ENCODE assay signal across 15 cellular contexts in genomic region chr1:167707942-167708341, GRCh38. TPM values are rescaled to one million over a fixed set of nuclear protein-coding genes. Genes with fewer than 3 reads are reported as not detected.
A peak's percentile ranks its signal among the peaks of the same experiment; 100 is the strongest.
DNase-seq lines count a peak whose midpoint lies in the region; ATAC-seq and TF ChIP-seq lines count a peak whose summit lies in the region.
"Had no signal": no experiment of that assay in that cellular context is flagged by ENCODE, and none has a peak within 500 bp of the region (broad histone marks: within the 10 kb centered on the region; RNA-seq: fewer than 3 reads in every experiment).

No MANE protein-coding gene starts in this region.

- H3K27ac Mint-ChIP-seq in activated naive CD4-positive, alpha-beta T cell treated with anti-CD3 and anti-CD28 coated beads for 36 hours = peak overlapping the region; percentile 47
- peak overlapping the region; percentile 70 to 90 for H3K27ac Mint-ChIP-seq in effector memory CD8-positive, alpha-beta T cell
- H3K27ac Mint-ChIP-seq in stimulated activated memory B cell treated with anti-CD40 and anti-IgM and Interleukin-4, amounts not matched to agents 10 μg/mL and 1 μg/mL and 100 μg/mL, for 72 hours = peak overlapping the region; percentile 81

- peaks cover under 1% of the 10 kb centered on the region for H3K36me3 Mint-ChIP-seq in activated naive CD4-positive, alpha-beta T cell treated with anti-CD3 and anti-CD28 coated beads for 36 hours (ENCODE audit: low read depth)
- H3K36me3 Mint-ChIP-seq in effector memory CD8-positive, alpha-beta T cell (ENCODE audit: insufficient read depth) = peaks cover 36% of the 10 kb centered on the region
- peaks cover 26% of the 10 kb centered on the region for H3K36me3 Mint-ChIP-seq in stimulated activated memory B cell treated with anti-CD40 and anti-IgM and Interleukin-4, amounts not matched to agents 10 μg/mL and 1 μg/mL and 100 μg/mL, for 72 hours

- H3K9me3 ChIP-seq in PC-3 (ENCODE audit: low read length) = no peaks in the 10 kb centered on the region
- H3K9me3 ChIP-seq: SJCRH30 had no signal

- no peaks in the 10 kb centered on the region for H3K36me3 ChIP-seq in PC-3 (ENCODE audit: low read depth, low read length)
- H3K36me3 ChIP-seq: SJCRH30 had no signal

- DNase-seq in activated naive CD4-positive, alpha-beta T cell treated with anti-CD3 and anti-CD28 coated beads for 36 hours = peak; percentile 52
- no peak for DNase-seq in activated naive CD4-positive, alpha-beta T cell treated with Interleukin-2 at 50 U/mL for 16 hours
- DNase-seq in PC-3 = peak; percentile 35
- DNase-seq in effector memory CD8-positive, alpha-beta T cell = no peak
- no peak for DNase-seq in DMS79 (lab: John Stamatoyannopoulos, UW)
- DNase-seq in NCI-H1436 treated with DMSO at 0.1 percent for 48 hours (lab: John Stamatoyannopoulos, UW) = no peak
- DNase-seq: cortex of kidney, erythroblast, HCEC 1CT, NCI-H146, NCI-H446 treated with DMSO at 0.1 percent for 48 hours, T1000 had no signal

- TF ChIP-seq CTCF in PC-3 (conservative IDR thresholded peaks at IDR 0.05; ENCODE audit: low read depth, low read length) = no peak

- no peak overlapping the region for H3K4me3 Mint-ChIP-seq in activated naive CD4-positive, alpha-beta T cell treated with anti-CD3 and anti-CD28 coated beads for 36 hours
- H3K4me3 Mint-ChIP-seq in effector memory CD8-positive, alpha-beta T cell = no peak overlapping the region
- H3K4me3 Mint-ChIP-seq in stimulated activated memory B cell treated with anti-CD40 and anti-IgM and Interleukin-4, amounts not matched to agents 10 μg/mL and 1 μg/mL and 100 μg/mL, for 72 hours = no peak overlapping the region

- no peaks in the 10 kb centered on the region for H3K9me3 Mint-ChIP-seq in activated naive CD4-positive, alpha-beta T cell treated with anti-CD3 and anti-CD28 coated beads for 36 hours
- H3K9me3 Mint-ChIP-seq in effector memory CD8-positive, alpha-beta T cell = no peaks in the 10 kb centered on the region
- H3K9me3 Mint-ChIP-seq in stimulated activated memory B cell treated with anti-CD40 and anti-IgM and Interleukin-4, amounts not matched to agents 10 μg/mL and 1 μg/mL and 100 μg/mL, for 72 hours = no peaks in the 10 kb centered on the region

- peaks cover 24% of the 10 kb centered on the region for H3K4me1 Mint-ChIP-seq in activated naive CD4-positive, alpha-beta T cell treated with anti-CD3 and anti-CD28 coated beads for 36 hours (ENCODE audit: low read depth)
- H3K4me1 Mint-ChIP-seq in effector memory CD8-positive, alpha-beta T cell (ENCODE audit: low read depth in 2 of 2) = peaks cover 14 to 15% of the 10 kb centered on the region in 2 donors
- H3K4me1 Mint-ChIP-seq in stimulated activated memory B cell treated with anti-CD40 and anti-IgM and Interleukin-4, amounts not matched to agents 10 μg/mL and 1 μg/mL and 100 μg/mL, for 72 hours = peaks cover 65% of the 10 kb centered on the region

- H3K4me3 ChIP-seq in PC-3 (ENCODE audit: low read length) = no peak overlapping the region
- H3K4me3 ChIP-seq: SJCRH30 had no signal

- H2AFZ ChIP-seq in PC-3 (ENCODE audit: low read length) = no peak overlapping the region

- intact Hi-C loops in activated naive CD4-positive, alpha-beta T cell treated with anti-CD3 and anti-CD28 coated beads for 36 hours (cut with micrococcal nuclease) = no loop called here
- intact Hi-C loops in PC-3 (cut with micrococcal nuclease) = no loop called here

- H3K27me3 ChIP-seq in PC-3 (ENCODE audit: low read length) = peaks cover 34% of the 10 kb centered on the region
- H3K27me3 ChIP-seq: SJCRH30 had no signal

- POLR2A ChIA-PET in PC-3 (lab: Charles Lee; ENCODE audit: unreplicated experiment) = no interaction called here

- CTCF ChIA-PET in activated naive CD4-positive, alpha-beta T cell treated with anti-CD3 and anti-CD28 coated beads for 36 hours (lab: Charles Lee) = interaction anchor here (0.6 to 1.7 kb wide), 6 partner anchors 8 to 635 kb away, joined by 3 to 4 read pairs (median 3); partner anchors contain the start of gene CREG1
- CTCF ChIA-PET in PC-3 (lab: Charles Lee) = no interaction called here

- no peak overlapping the region for H3K27ac ChIP-seq in PC-3 (ENCODE audit: low read length)

- BruUV-seq in PC-3 (replicated peaks; lab: Mats Ljungman, UMichigan) = no TSS peak

- no peaks in the 10 kb centered on the region for H3K4me1 ChIP-seq in PC-3 (ENCODE audit: insufficient read depth, low read length)

- H3K4me2 ChIP-seq in PC-3 (ENCODE audit: low read length) = no peak overlapping the region

- H4K20me1 ChIP-seq in PC-3 (ENCODE audit: low read length) = no peaks in the 10 kb centered on the region

- no peaks in the 10 kb centered on the region for H3K27me3 Mint-ChIP-seq in activated naive CD4-positive, alpha-beta T cell treated with anti-CD3 and anti-CD28 coated beads for 36 hours (ENCODE audit: low read depth)
- H3K27me3 Mint-ChIP-seq in effector memory CD8-positive, alpha-beta T cell = no peaks in the 10 kb centered on the region
- H3K27me3 Mint-ChIP-seq in stimulated activated memory B cell treated with anti-CD40 and anti-IgM and Interleukin-4, amounts not matched to agents 10 μg/mL and 1 μg/mL and 100 μg/mL, for 72 hours = no peaks in the 10 kb centered on the region

- H3F3A ChIP-seq in PC-3 (ENCODE audit: low read length, unreplicated experiment) = no peaks in the 10 kb centered on the region

- no peaks in the 10 kb centered on the region for H3K9me2 ChIP-seq in PC-3 (replicated peaks; ENCODE audit: low read length)

- ATAC-seq in PC-3 = no peak
- no peak for ATAC-seq in effector memory CD8-positive, alpha-beta T cell (replicated peaks)
- no peak for ATAC-seq in stimulated activated memory B cell treated with anti-CD40 and anti-IgM and Interleukin-4, amounts not matched to agents 10 μg/mL and 1 μg/mL and 100 μg/mL, for 72 hours
- no peak for ATAC-seq in HG02588 (IDR thresholded peaks at IDR 0.05; ENCODE audit: unreplicated experiment)

- no peaks in the 10 kb centered on the region for H3K79me2 ChIP-seq in PC-3 (ENCODE audit: low read length)

- H3K9ac ChIP-seq in PC-3 (ENCODE audit: low read length) = no peak overlapping the region

RNA-seq across cellular contexts. Expression of gene MPZL1, which starts 13.8 kb away (rescaled TPM):
- total RNA-seq in activated naive CD4-positive, alpha-beta T cell treated with anti-CD3 and anti-CD28 coated beads for 36 hours = 10 to 100 TPM; 24.2 to 28.1 TPM
- 86.5 and 95.1 TPM in 2 replicates for total RNA-seq in PC-3 (2014; rRNA removed)

Comparison
In these comparisons a context has a peak if more than half of its experiments do, and no peak if none do; other contexts are left out.
1. DNase-seq: peak in activated naive CD4-positive, alpha-beta T cell treated with anti-CD3 and anti-CD28 coated beads for 36 hours (single experiment) and PC-3 (single experiment); none in activated naive CD4-positive, alpha-beta T cell treated with Interleukin-2 at 50 U/mL for 16 hours (single experiment), effector memory CD8-positive, alpha-beta T cell (0 of 3), DMS79 (single experiment) and NCI-H1436 treated with DMSO at 0.1 percent for 48 hours (single experiment).
2. Peak in every context shown above with its lines, with median percentiles within 50 percentile points of each other: H3K27ac Mint-ChIP-seq.